In genomic region chr13:46295531-46296464, GRCh38 we compare ENCODE assay signal across 8 cellular contexts.
A peak's percentile ranks its signal among the peaks of the same experiment; 100 is the strongest.
DNase-seq lines count a peak whose midpoint lies in the region; ATAC-seq, FAIRE-seq and TF ChIP-seq lines count a peak whose summit lies in the region.

No MANE protein-coding gene starts in this region.

- H3K36me3 ChIP-seq in bronchial epithelial cell (ENCODE audit: control insufficient read depth, insufficient read depth, low read length) (no peaks in the 10 kb centered on the region), testis (ENCODE audit: low read depth, missing control alignments) (no peaks in the 10 kb centered on the region)

- peak; percentile 72 for ATAC-seq in GM18498 (IDR thresholded peaks at IDR 0.05; ENCODE audit: unreplicated experiment)
- peak; percentile 54 for ATAC-seq in HG03196 (IDR thresholded peaks at IDR 0.05; ENCODE audit: unreplicated experiment)
- no peak for ATAC-seq in GM19467 (IDR thresholded peaks at IDR 0.05; ENCODE audit: unreplicated experiment)

- no peak for TF ChIP-seq CTCF in bronchial epithelial cell (IDR thresholded peaks at IDR 0.05; ENCODE audit: insufficient read depth, low read length, severe bottlenecking)
- no peak for TF ChIP-seq CTCF in testis (IDR thresholded peaks at IDR 0.05)

- TF ChIP-seq POLR2A in testis (IDR thresholded peaks at IDR 0.05), result no peak

- no peaks in the 10 kb centered on the region for H3K27me3 ChIP-seq in bronchial epithelial cell (ENCODE audit: control insufficient read depth, insufficient read depth, low read length)
- no peaks in the 10 kb centered on the region for H3K27me3 ChIP-seq in testis

- no peak for FAIRE-seq in bronchial epithelial cell (lab: Jason Lieb, UNC)

- no peak overlapping the region for H3K4me3 ChIP-seq in bronchial epithelial cell (ENCODE audit: low read depth, low read length)
- H3K4me3 ChIP-seq in testis, result no peak overlapping the region

- 62 to 66% methylated on average over 8 of the region's 8 CpGs for WGBS in testis, 2 donors

- no peaks in the 10 kb centered on the region for H3K9me3 ChIP-seq in testis

- intact Hi-C loops in testis (cut with DNase I; ENCODE audit: low total_unique reads), result no loop called here

- H3K27ac ChIP-seq in testis, result no peak overlapping the region

- DNase-seq in T-helper 22 cell (ENCODE audit: low read depth) (peak; percentile 64), bronchial epithelial cell (ENCODE audit: low read depth) (peak; percentile 20), myocyte (ENCODE audit: low read depth) (peak; percentile 42), testis (peak; percentile 40), NCI-H2171 (lab: John Stamatoyannopoulos, UW) (no peak)

- peaks cover 7% of the 10 kb centered on the region for H3K4me1 ChIP-seq in testis
